ENCODE assay signal across 1 cellular context in the genomic region with DNA sequence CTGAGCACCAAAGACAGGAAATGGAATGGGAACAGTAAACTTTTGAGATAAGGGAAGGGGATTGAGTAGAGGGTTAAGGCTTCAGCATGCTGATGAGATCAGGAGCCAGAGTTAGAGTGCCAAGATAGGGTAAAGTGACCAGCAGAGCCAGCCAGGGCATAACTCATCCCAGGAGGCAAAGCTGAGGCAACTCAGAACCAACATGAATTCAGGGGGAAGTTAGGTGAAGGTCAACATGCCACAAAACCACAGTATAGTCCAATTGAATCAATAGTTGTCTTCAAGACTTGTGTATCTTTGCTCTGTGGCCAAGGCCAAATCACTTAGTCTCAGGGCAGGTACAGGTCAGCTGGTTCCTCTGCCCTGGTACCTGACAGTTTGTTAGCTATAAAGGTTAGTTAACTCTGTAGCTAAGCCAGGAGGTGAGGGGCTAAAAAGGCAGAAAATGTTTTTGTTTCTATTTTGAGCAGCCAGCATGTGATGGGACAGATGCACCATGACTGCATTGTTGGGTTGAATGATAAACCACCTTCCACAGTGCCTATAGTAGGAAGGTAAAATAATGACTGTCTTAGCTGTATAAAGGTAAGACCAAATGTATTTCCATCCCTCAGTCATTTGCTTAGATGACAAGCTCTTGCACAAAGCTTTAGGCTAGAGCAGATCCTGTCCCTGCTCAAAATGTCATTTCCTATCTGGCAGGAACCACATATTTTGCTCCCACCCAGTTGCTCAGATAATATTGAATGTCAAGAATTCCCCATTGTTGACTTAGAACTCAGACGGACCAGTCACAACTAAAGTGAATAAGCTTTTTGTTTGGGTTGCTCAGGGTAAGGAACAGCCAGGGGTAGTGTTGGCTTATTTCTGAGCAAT.
TF ChIP-seq lines count a peak whose summit lies in the region.

No MANE protein-coding gene starts in this region.

TF ChIP-seq in HepG2, 621 proteins besides CTCF, POLR2A, EP300 and RAD21 (continued from another document and continues in another):
- TF ChIP-seq DZIP1 (CRISPR knock-in tag; IDR thresholded peaks at IDR 0.05): no peak
- TF ChIP-seq ZNF776 (CRISPR knock-in tag; IDR thresholded peaks at IDR 0.05): 0 out of 2 replicates have a peak, but pooled peaks have one; percentile 43
- TF ChIP-seq, protein P1, sequence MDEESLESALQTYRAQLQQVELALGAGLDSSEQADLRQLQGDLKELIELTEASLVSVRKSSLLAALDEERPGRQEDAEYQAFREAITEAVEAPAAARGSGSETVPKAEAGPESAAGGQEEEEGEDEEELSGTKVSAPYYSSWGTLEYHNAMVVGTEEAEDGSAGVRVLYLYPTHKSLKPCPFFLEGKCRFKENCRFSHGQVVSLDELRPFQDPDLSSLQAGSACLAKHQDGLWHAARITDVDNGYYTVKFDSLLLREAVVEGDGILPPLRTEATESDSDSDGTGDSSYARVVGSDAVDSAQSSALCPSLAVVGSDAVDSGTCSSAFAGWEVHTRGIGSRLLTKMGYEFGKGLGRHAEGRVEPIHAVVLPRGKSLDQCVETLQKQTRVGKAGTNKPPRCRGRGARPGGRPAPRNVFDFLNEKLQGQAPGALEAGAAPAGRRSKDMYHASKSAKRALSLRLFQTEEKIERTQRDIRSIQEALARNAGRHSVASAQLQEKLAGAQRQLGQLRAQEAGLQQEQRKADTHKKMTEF (CRISPR knock-in tag; IDR thresholded peaks at IDR 0.05): peak; percentile 84
- TF ChIP-seq ZNF205 (CRISPR knock-in tag; IDR thresholded peaks at IDR 0.05): peak; percentile 89
- peak; percentile 27; the same call in 1 of the 2 replicates for TF ChIP-seq ZBTB7B (CRISPR knock-in tag; IDR thresholded peaks at IDR 0.05)
- no peak for TF ChIP-seq SMARCE1 (IDR thresholded peaks at IDR 0.05; ENCODE audit: borderline replicate concordance)
- TF ChIP-seq ESRRA (CRISPR knock-in tag; IDR thresholded peaks at IDR 0.05; ENCODE audit: low read depth): peak; percentile 90
- TF ChIP-seq ZNF574 (CRISPR knock-in tag; IDR thresholded peaks at IDR 0.05): 0 out of 2 replicates have a peak, but pooled peaks have one; percentile 26
- peak; percentile 99 for TF ChIP-seq NKX3-1 (CRISPR knock-in tag; IDR thresholded peaks at IDR 0.05)
- TF ChIP-seq ZEB1 (IDR thresholded peaks at IDR 0.05; ENCODE audit: insufficient replicate concordance, low read depth): peak; percentile 64
- peak; percentile 88; the same call in 1 of the 2 replicates for TF ChIP-seq FOXK1 (CRISPR knock-in tag; IDR thresholded peaks at IDR 0.05; ENCODE audit: borderline replicate concordance, low read depth)
- TF ChIP-seq MAZ (IDR thresholded peaks at IDR 0.05; ENCODE audit: borderline replicate concordance, low read depth, low read length): no peak
- TF ChIP-seq MAZ (CRISPR knock-in tag; IDR thresholded peaks at IDR 0.05; ENCODE audit: low read depth): 0 out of 2 replicates have a peak, but pooled peaks have one; percentile 26
- TF ChIP-seq, protein P2, sequence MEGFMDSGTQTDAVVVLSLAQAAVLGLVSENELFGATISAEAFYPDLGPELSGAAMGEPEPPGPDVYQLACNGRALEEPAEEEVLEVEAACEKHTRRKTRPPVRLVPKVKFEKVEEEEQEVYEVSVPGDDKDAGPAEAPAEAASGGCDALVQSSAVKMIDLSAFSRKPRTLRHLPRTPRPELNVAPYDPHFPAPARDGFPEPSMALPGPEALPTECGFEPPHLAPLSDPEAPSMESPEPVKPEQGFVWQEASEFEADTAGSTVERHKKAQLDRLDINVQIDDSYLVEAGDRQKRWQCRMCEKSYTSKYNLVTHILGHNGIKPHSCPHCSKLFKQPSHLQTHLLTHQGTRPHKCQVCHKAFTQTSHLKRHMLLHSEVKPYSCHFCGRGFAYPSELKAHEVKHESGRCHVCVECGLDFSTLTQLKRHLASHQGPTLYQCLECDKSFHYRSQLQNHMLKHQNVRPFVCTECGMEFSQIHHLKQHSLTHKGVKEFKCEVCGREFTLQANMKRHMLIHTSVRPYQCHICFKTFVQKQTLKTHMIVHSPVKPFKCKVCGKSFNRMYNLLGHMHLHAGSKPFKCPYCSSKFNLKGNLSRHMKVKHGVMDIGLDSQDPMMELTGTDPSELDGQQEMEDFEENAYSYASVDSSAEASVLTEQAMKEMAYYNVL (CRISPR knock-in tag; IDR thresholded peaks at IDR 0.05; ENCODE audit: borderline replicate concordance): peak; percentile 82
- TF ChIP-seq TOE1 (CRISPR knock-in tag; IDR thresholded peaks at IDR 0.05): 0 out of 2 replicates have a peak, but pooled peaks have one; percentile 66
- TF ChIP-seq, protein P3, sequence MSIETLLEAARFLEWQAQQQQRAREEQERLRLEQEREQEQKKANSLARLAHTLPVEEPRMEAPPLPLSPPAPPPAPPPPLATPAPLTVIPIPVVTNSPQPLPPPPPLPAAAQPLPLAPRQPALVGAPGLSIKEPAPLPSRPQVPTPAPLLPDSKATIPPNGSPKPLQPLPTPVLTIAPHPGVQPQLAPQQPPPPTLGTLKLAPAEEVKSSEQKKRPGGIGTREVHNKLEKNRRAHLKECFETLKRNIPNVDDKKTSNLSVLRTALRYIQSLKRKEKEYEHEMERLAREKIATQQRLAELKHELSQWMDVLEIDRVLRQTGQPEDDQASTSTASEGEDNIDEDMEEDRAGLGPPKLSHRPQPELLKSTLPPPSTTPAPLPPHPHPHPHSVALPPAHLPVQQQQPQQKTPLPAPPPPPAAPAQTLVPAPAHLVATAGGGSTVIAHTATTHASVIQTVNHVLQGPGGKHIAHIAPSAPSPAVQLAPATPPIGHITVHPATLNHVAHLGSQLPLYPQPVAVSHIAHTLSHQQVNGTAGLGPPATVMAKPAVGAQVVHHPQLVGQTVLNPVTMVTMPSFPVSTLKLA (IDR thresholded peaks at IDR 0.05): no peak
- TF ChIP-seq, protein P4, sequence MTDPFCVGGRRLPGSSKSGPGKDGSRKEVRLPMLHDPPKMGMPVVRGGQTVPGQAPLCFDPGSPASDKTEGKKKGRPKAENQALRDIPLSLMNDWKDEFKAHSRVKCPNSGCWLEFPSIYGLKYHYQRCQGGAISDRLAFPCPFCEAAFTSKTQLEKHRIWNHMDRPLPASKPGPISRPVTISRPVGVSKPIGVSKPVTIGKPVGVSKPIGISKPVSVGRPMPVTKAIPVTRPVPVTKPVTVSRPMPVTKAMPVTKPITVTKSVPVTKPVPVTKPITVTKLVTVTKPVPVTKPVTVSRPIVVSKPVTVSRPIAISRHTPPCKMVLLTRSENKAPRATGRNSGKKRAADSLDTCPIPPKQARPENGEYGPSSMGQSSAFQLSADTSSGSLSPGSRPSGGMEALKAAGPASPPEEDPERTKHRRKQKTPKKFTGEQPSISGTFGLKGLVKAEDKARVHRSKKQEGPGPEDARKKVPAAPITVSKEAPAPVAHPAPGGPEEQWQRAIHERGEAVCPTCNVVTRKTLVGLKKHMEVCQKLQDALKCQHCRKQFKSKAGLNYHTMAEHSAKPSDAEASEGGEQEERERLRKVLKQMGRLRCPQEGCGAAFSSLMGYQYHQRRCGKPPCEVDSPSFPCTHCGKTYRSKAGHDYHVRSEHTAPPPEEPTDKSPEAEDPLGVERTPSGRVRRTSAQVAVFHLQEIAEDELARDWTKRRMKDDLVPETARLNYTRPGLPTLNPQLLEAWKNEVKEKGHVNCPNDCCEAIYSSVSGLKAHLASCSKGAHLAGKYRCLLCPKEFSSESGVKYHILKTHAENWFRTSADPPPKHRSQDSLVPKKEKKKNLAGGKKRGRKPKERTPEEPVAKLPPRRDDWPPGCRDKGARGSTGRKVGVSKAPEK (CRISPR knock-in tag; IDR thresholded peaks at IDR 0.05; ENCODE audit: borderline replicate concordance): peak; percentile 86; the same call in 1 of the 2 replicates
- TF ChIP-seq, protein P5, sequence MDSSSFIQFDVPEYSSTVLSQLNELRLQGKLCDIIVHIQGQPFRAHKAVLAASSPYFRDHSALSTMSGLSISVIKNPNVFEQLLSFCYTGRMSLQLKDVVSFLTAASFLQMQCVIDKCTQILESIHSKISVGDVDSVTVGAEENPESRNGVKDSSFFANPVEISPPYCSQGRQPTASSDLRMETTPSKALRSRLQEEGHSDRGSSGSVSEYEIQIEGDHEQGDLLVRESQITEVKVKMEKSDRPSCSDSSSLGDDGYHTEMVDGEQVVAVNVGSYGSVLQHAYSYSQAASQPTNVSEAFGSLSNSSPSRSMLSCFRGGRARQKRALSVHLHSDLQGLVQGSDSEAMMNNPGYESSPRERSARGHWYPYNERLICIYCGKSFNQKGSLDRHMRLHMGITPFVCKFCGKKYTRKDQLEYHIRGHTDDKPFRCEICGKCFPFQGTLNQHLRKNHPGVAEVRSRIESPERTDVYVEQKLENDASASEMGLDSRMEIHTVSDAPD (CRISPR knock-in tag; IDR thresholded peaks at IDR 0.05): peak; percentile 25; the same call in 1 of the 2 replicates
- TF ChIP-seq, protein P6, sequence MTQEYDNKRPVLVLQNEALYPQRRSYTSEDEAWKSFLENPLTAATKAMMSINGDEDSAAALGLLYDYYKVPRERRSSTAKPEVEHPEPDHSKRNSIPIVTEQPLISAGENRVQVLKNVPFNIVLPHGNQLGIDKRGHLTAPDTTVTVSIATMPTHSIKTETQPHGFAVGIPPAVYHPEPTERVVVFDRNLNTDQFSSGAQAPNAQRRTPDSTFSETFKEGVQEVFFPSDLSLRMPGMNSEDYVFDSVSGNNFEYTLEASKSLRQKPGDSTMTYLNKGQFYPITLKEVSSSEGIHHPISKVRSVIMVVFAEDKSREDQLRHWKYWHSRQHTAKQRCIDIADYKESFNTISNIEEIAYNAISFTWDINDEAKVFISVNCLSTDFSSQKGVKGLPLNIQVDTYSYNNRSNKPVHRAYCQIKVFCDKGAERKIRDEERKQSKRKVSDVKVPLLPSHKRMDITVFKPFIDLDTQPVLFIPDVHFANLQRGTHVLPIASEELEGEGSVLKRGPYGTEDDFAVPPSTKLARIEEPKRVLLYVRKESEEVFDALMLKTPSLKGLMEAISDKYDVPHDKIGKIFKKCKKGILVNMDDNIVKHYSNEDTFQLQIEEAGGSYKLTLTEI (CRISPR knock-in tag; conservative IDR thresholded peaks at IDR 0.05): no peak
- TF ChIP-seq SNAI1 (CRISPR knock-in tag; IDR thresholded peaks at IDR 0.05; ENCODE audit: borderline replicate concordance): no peak
- 0 out of 2 replicates have a peak, but pooled peaks have one; percentile 33 for TF ChIP-seq MIER2 (CRISPR knock-in tag; IDR thresholded peaks at IDR 0.05)
- peak; percentile 40 for TF ChIP-seq ZNF781 (CRISPR knock-in tag; IDR thresholded peaks at IDR 0.05; ENCODE audit: borderline replicate concordance, not compliant biosample characterization)
- no peak for TF ChIP-seq ZNF121 (CRISPR knock-in tag; IDR thresholded peaks at IDR 0.05)
- TF ChIP-seq, protein P7, sequence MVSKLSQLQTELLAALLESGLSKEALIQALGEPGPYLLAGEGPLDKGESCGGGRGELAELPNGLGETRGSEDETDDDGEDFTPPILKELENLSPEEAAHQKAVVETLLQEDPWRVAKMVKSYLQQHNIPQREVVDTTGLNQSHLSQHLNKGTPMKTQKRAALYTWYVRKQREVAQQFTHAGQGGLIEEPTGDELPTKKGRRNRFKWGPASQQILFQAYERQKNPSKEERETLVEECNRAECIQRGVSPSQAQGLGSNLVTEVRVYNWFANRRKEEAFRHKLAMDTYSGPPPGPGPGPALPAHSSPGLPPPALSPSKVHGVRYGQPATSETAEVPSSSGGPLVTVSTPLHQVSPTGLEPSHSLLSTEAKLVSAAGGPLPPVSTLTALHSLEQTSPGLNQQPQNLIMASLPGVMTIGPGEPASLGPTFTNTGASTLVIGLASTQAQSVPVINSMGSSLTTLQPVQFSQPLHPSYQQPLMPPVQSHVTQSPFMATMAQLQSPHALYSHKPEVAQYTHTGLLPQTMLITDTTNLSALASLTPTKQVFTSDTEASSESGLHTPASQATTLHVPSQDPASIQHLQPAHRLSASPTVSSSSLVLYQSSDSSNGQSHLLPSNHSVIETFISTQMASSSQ (IDR thresholded peaks at IDR 0.05; ENCODE audit: low read depth): 0 out of 2 replicates have a peak, but pooled peaks have one; percentile 20
- TF ChIP-seq, protein P7 (CRISPR knock-in tag; IDR thresholded peaks at IDR 0.05; ENCODE audit: borderline replicate concordance): peak; percentile 42; the same call in 1 of the 2 replicates
- no peak for TF ChIP-seq NFE2L2 (IDR thresholded peaks at IDR 0.05; ENCODE audit: low read length)
